Comparison of ENCODE assay signal across 11 cellular contexts in the genomic region with DNA sequence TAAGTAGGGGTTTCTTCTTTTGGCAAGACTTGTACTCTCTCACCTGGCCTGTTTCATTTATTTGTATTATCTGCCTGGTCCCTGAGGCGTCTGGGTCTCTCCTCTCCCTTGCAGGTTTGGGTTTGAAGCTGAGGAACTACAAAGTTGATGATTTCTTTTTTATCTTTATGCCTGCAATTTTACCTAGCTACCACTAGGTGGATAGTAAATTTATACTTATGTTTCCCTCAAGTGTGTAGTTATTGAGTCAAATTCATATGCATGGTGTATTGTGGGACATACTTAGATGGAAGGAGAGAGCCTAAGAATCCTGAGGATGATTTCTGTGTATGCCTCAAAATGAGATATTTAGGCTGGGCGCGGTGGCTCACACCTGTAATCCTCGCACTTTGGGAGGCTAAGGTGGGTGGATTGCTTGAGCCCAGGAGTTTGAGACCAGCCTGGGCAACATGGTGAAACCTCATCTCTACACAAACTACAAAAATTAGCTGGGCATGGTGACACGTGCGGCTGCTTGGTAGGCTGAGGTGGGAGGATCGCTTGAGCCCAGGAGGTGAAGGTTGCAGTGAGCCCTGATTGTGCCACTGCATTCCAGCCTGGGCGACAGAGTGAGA. TPM values are rescaled to one million over a fixed set of nuclear protein-coding genes. Genes with fewer than 3 reads are reported as not detected.
DNase-seq lines count a peak whose midpoint lies in the region; TF ChIP-seq lines count a peak whose summit lies in the region.
"Had no signal": no experiment of that assay in that cellular context is flagged by ENCODE, and none has a peak within 500 bp of the region (broad histone marks: within the 10 kb centered on the region; RNA-seq: fewer than 3 reads in every experiment).

No MANE protein-coding gene starts in this region.

- H3K36me3 ChIP-seq in GM06990 (ENCODE audit: control insufficient read depth, insufficient read depth, low read length): no peaks in the 10 kb centered on the region

- H3K4me3 ChIP-seq in GM06990 (replicated peaks; ENCODE audit: low read depth, low read length) (no peak overlapping the region), NB4 (ENCODE audit: low read depth, low read length) (no peak overlapping the region)

- no peaks in the 10 kb centered on the region; the same call in 1 of the 2 replicates for H3K27me3 ChIP-seq in GM06990 (replicated peaks; ENCODE audit: control insufficient read depth, insufficient read depth, low read length)

- H3K27ac Mint-ChIP-seq in endothelial cell (ENCODE audit: unreplicated experiment) (no peak overlapping the region), progenitor cell of endocrine pancreas (no peak overlapping the region)
- H3K27ac Mint-ChIP-seq: stimulated activated naive CD8-positive, alpha-beta T cell treated with anti-CD3 and anti-CD28 coated beads, Interleukin-15, Interleukin-2, amounts not matched to agents 100 ng/mL and 50 ng/mL, for 24 hours had no signal

- H3K27me3 Mint-ChIP-seq in endothelial cell (ENCODE audit: unreplicated experiment) (peaks cover 7% of the 10 kb centered on the region), progenitor cell of endocrine pancreas (no peaks in the 10 kb centered on the region)

- H3K9me3 Mint-ChIP-seq in endothelial cell (ENCODE audit: unreplicated experiment): no peaks in the 10 kb centered on the region
- no peaks in the 10 kb centered on the region for H3K9me3 Mint-ChIP-seq in progenitor cell of endocrine pancreas (ENCODE audit: low read depth)
- H3K9me3 Mint-ChIP-seq: central memory CD8-positive, alpha-beta T cell; stimulated activated naive CD8-positive, alpha-beta T cell treated with anti-CD3 and anti-CD28 coated beads, Interleukin-15, Interleukin-2, amounts not matched to agents 100 ng/mL and 50 ng/mL, for 24 hours had no signal

- TF ChIP-seq POLR2A in NB4 (IDR thresholded peaks at IDR 0.05; ENCODE audit: extremely low read depth, insufficient read length): no peak

- H3K4me3 Mint-ChIP-seq in endothelial cell (ENCODE audit: unreplicated experiment) (peak overlapping the region; percentile 68), progenitor cell of endocrine pancreas (ENCODE audit: low read depth) (no peak overlapping the region)
- H3K4me3 Mint-ChIP-seq: central memory CD8-positive, alpha-beta T cell; stimulated activated naive CD8-positive, alpha-beta T cell treated with anti-CD3 and anti-CD28 coated beads, Interleukin-15, Interleukin-2, amounts not matched to agents 100 ng/mL and 50 ng/mL, for 24 hours had no signal

- TF ChIP-seq CTCF in GM06990 (IDR thresholded peaks at IDR 0.05; ENCODE audit: insufficient read depth, low read length, poor library complexity, severe bottlenecking) (peak; percentile 40), NB4 (IDR thresholded peaks at IDR 0.05; ENCODE audit: low read depth, low read length) (peak; percentile 23), endothelial cell (IDR thresholded peaks at IDR 0.05; ENCODE audit: unreplicated experiment) (peak; percentile 92), progenitor cell of endocrine pancreas (IDR thresholded peaks at IDR 0.05; ENCODE audit: unreplicated experiment) (peak; percentile 53)

- DNase-seq in GM06990 (ENCODE audit: extremely low read depth, insufficient read length) (no peak), NB4 (ENCODE audit: low read depth) (no peak), endothelial cell (ENCODE audit: low spot score) (no peak), progenitor cell of endocrine pancreas (ENCODE audit: low spot score, unreplicated experiment) (no peak), NCI-H446 (lab: John Stamatoyannopoulos, UW) (no peak), inferior parietal cortex (ENCODE audit: extremely low spot score) (no peak)
- DNase-seq in stimulated activated CD4-positive, alpha-beta T cell treated with anti-CD3 and anti-CD28 coated beads, Interleukin-12 subunit alpha, Interleukin-12 subunit beta, amount 100 ng/mL, for 4 hours: no peak
- DNase-seq: DMS 273 treated with DMSO at 0.1 percent for 48 hours, SHP77 treated with DMSO at 0.1 percent for 48 hours had no signal

- H3K4me1 Mint-ChIP-seq in endothelial cell (ENCODE audit: unreplicated experiment): no peaks in the 10 kb centered on the region
- H3K4me1 Mint-ChIP-seq in progenitor cell of endocrine pancreas (ENCODE audit: low read depth): peaks cover 29% of the 10 kb centered on the region
- H3K4me1 Mint-ChIP-seq: central memory CD8-positive, alpha-beta T cell had no signal

- H3K36me3 Mint-ChIP-seq in endothelial cell (ENCODE audit: low read depth, unreplicated experiment) (peaks cover 17% of the 10 kb centered on the region), progenitor cell of endocrine pancreas (ENCODE audit: insufficient read depth) (peaks cover 42% of the 10 kb centered on the region)

RNA-seq across cellular contexts. Expression of a gene that starts 13.6 kb away (rescaled TPM):
- 84.2 TPM for total RNA-seq in endothelial cell (ENCODE audit: unreplicated experiment)
- 181 and 188 TPM in 2 replicates for total RNA-seq in progenitor cell of endocrine pancreas

RNA-seq across cellular contexts. Expression of a gene that starts 50.1 kb away (rescaled TPM):
- total RNA-seq in endothelial cell (ENCODE audit: unreplicated experiment) (not detected), progenitor cell of endocrine pancreas (not detected in 2 replicates)

Comparison
In these comparisons a context has a peak if more than half of its experiments do, and no peak if none do; other contexts are left out.
1. CTCF ChIP-seq: peak in every context shown above with its lines; median percentile 92 in endothelial cell; 53 in progenitor cell of endocrine pancreas; 40 in GM06990; 23 in NB4.